ENCODE assay signal across 9 cellular contexts in genomic region chr2:32310577-32310976, GRCh38. TPM values are rescaled to one million over a fixed set of nuclear protein-coding genes. Genes with fewer than 3 reads are reported as not detected.
"Had no signal": no experiment of that assay in that cellular context is flagged by ENCODE, and none has a peak within 500 bp of the region (broad histone marks: within the 10 kb centered on the region; RNA-seq: fewer than 3 reads in every experiment).

No MANE protein-coding gene starts in this region.

- H3K4me3 Mint-ChIP-seq: IgD-negative memory B cell had no signal

- H3K9ac ChIP-seq: KMS-11 had no signal

- ATAC-seq: K562 had no signal

- H3K4me2 ChIP-seq: KMS-11 had no signal

- DNase-seq: KBM-7, KG1 had no signal

- FAIRE-seq: HTR-8/SVneo, K562 had no signal

- H3K4me3 ChIP-seq: K562 had no signal

- H3K27me3 Mint-ChIP-seq: IgD-negative memory B cell had no signal

- H3K27ac Mint-ChIP-seq: IgD-negative memory B cell had no signal

- H3K27ac ChIP-seq: HL-60, KMS-11 had no signal

- H3K9me3 Mint-ChIP-seq: IgD-negative memory B cell had no signal

- H3K4me1 Mint-ChIP-seq: IgD-negative memory B cell had no signal

RNA-seq across cellular contexts. Expression of gene NLRC4, which starts 45.9 kb away (rescaled TPM):
- total RNA-seq: HT-29, HT1080 had no signal
